Comparison of ENCODE assay signal across 12 cellular contexts in the genomic region with DNA sequence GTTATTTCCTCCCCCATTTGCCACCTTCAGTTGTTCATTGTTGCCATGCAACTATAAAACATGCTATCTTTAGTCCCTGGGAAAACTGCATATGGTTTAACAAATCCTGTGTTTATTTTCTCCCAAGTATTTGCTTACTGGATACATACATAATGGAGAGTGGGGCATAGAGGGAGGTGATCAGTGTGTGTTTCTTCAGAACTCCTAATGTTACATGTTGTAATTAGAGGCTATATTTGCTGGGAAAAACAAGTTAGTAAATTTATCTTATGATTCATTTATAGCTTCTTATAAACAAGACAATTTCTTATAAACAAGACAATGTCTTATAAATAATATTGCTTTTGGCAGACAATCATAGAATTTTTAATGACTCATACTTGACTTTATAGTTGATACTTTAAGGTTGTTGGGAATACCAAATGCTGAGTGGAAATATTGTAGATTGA. TPM values are rescaled to one million over a fixed set of nuclear protein-coding genes. Genes with fewer than 3 reads are reported as not detected.
A peak's percentile ranks its signal among the peaks of the same experiment; 100 is the strongest.
DNase-seq lines count a peak whose midpoint lies in the region; FAIRE-seq and TF ChIP-seq lines count a peak whose summit lies in the region.
"Had no signal": no experiment of that assay in that cellular context is flagged by ENCODE, and none has a peak within 500 bp of the region (broad histone marks: within the 10 kb centered on the region; RNA-seq: fewer than 3 reads in every experiment).

No MANE protein-coding gene starts in this region.

- intact Hi-C loops in endothelial cell of umbilical vein (cut with micrococcal nuclease) = loop anchor here (1.0 kb wide), 3 partner anchors 34 to 63 kb away; a partner anchor contains a TSS

- no peaks in the 10 kb centered on the region for H3K79me2 ChIP-seq in endothelial cell of umbilical vein (ENCODE audit: control insufficient read depth, insufficient read depth, low read length)

- FAIRE-seq in endothelial cell of umbilical vein (lab: Jason Lieb, UNC) = peak; percentile 55

- no peak for TF ChIP-seq POLR2A in endothelial cell of umbilical vein (IDR thresholded peaks at IDR 0.05; ENCODE audit: low read depth, low read length)

- DNase-seq in NCI-H510A treated with DMSO at 0.1 percent for 48 hours (lab: John Stamatoyannopoulos, UW) (peak; percentile 45), NCI-H510A (lab: John Stamatoyannopoulos, UW) (no peak), NCI-H526 (lab: John Stamatoyannopoulos, UW) (peak; percentile 86 to 93), endothelial cell of umbilical vein (ENCODE audit: low read depth, low spot score) (peak; percentile 91), renal cortical epithelial cell (ENCODE audit: low read depth) (peak; percentile 26), A172 (ENCODE audit: low spot score) (no peak), H7 (no peak)
- no peak for DNase-seq in activated effector memory CD4-positive, alpha-beta T cell treated with Interleukin-2 at 50 U/mL for 16 hours
- DNase-seq: Calu3, lower lobe of right lung, MV-4-11, nephron progenitor cell had no signal

- peak overlapping the region; percentile 28 for H3K9ac ChIP-seq in endothelial cell of umbilical vein (replicated peaks; ENCODE audit: extremely low read depth, insufficient read depth, low read length)

- peaks cover 16% of the 10 kb centered on the region for H3K4me1 ChIP-seq in endothelial cell of umbilical vein (ENCODE audit: control insufficient read depth, extremely low read depth, insufficient read depth, low read length)

- peak overlapping the region; percentile 59 for H3K27ac ChIP-seq in endothelial cell of umbilical vein (ENCODE audit: insufficient read depth, low read depth, low read length)
- H3K27ac ChIP-seq: lower lobe of right lung had no signal

- H3K36me3 ChIP-seq in endothelial cell of umbilical vein (ENCODE audit: control insufficient read depth in 2 of 2, extremely low read depth in 1 of 2, insufficient read depth in 2 of 2, low read length in 2 of 2) = no peaks in the 10 kb centered on the region
- H3K36me3 ChIP-seq in H7 (replicated peaks; ENCODE audit: control insufficient read depth, insufficient read depth, low read length) = no peaks in the 10 kb centered on the region
- H3K36me3 ChIP-seq: lower lobe of right lung had no signal

- H3K9me3 ChIP-seq in endothelial cell of umbilical vein (replicated peaks; ENCODE audit: control insufficient read depth, insufficient read depth, low read length) = no peaks in the 10 kb centered on the region
- H3K9me3 ChIP-seq: lower lobe of right lung had no signal

- H3K4me3 ChIP-seq in endothelial cell of umbilical vein (replicated peaks in 1 of 3; ENCODE audit: insufficient read depth in 1 of 3, low read depth in 1 of 3, low read length in 3 of 3) (no peak overlapping the region), H7 (ENCODE audit: insufficient read depth, low read depth, low read length) (no peak overlapping the region)
- H3K4me3 ChIP-seq: lower lobe of right lung had no signal

- no peak for TF ChIP-seq CTCF in endothelial cell of umbilical vein (IDR thresholded peaks at IDR 0.05; ENCODE audit: extremely low read depth in 1 of 2, insufficient read depth in 1 of 2, low read depth in 1 of 2, low read length in 2 of 2)

- no peak overlapping the region for H2AFZ ChIP-seq in endothelial cell of umbilical vein (ENCODE audit: low read depth, low read length)

- POLR2A ChIA-PET in endothelial cell of umbilical vein (lab: Charles Lee) = interaction anchor here (1.5 kb wide), 1 partner anchor 34 kb away, joined by 3 read pairs; a partner anchor contains a TSS

- H4K20me1 ChIP-seq in endothelial cell of umbilical vein (replicated peaks; ENCODE audit: control insufficient read depth, extremely low read depth, insufficient read depth, low read length) = no peaks in the 10 kb centered on the region

- H3K9me1 ChIP-seq in endothelial cell of umbilical vein (replicated peaks; ENCODE audit: control insufficient read depth, extremely low read depth, insufficient read depth, low read length) = no peaks in the 10 kb centered on the region

- TSS peak; percentile 56 for BruUV-seq in endothelial cell of umbilical vein (replicated peaks; lab: Mats Ljungman, UMichigan)

- CTCF ChIA-PET in endothelial cell of umbilical vein (lab: Charles Lee) = interaction anchor here (0.9 to 1.3 kb wide), 5 partner anchors 9 to 76 kb away, joined by 3 to 5 read pairs (median 3); no protein-coding TSS in a partner anchor

- H3K27me3 ChIP-seq in endothelial cell of umbilical vein (ENCODE audit: control insufficient read depth in 2 of 2, insufficient read depth in 2 of 2, low read length in 2 of 2) = no peaks in the 10 kb centered on the region
- H3K27me3 ChIP-seq in H7 (ENCODE audit: control insufficient read depth, insufficient read depth, low read length) = peaks cover 6% of the 10 kb centered on the region

- dilution Hi-C loops in endothelial cell of umbilical vein (cut with MboI; ENCODE audit: extremely low pct_ligation_motif_present, low sequenced_read_pairs) = no loop called here

- peak overlapping the region; percentile 52 for H3K4me2 ChIP-seq in endothelial cell of umbilical vein (ENCODE audit: insufficient read depth, low read length)

TF ChIP-seq in endothelial cell of umbilical vein, 7 proteins besides CTCF, POLR2A, EP300 and RAD21:
- peak; percentile 55 for TF ChIP-seq FOS (IDR thresholded peaks at IDR 0.05; ENCODE audit: borderline replicate concordance, insufficient read depth, low read length)
- no peak for TF ChIP-seq MYC (IDR thresholded peaks at IDR 0.05; ENCODE audit: low read depth, low read length)
- TF ChIP-seq JUN (IDR thresholded peaks at IDR 0.05; ENCODE audit: borderline replicate concordance, insufficient read depth, insufficient read length, low read depth) = peak; percentile 73
- TF ChIP-seq, protein P1, sequence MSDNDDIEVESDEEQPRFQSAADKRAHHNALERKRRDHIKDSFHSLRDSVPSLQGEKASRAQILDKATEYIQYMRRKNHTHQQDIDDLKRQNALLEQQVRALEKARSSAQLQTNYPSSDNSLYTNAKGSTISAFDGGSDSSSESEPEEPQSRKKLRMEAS (IDR thresholded peaks at IDR 0.05; ENCODE audit: insufficient read depth, insufficient read length) = no peak
- no peak for TF ChIP-seq GATA2 (IDR thresholded peaks at IDR 0.05; ENCODE audit: insufficient read depth, insufficient read length, low read depth, low read length)
- no peak for TF ChIP-seq EZH2 (IDR thresholded peaks at IDR 0.05; ENCODE audit: borderline replicate concordance, low read depth, low read length, severe bottlenecking)
- no peak for TF ChIP-seq POLR2AphosphoS5 (IDR thresholded peaks at IDR 0.05; ENCODE audit: insufficient read depth, low read depth, low read length)

RNA-seq across cellular contexts. Expression of a gene that starts 7.3 kb away (rescaled TPM):
- total RNA-seq in endothelial cell of umbilical vein (7.7 and 9.6 TPM in 2 replicates), renal cortical epithelial cell (1.1 and 4.9 TPM in 2 replicates)
- 2.1 and 2.8 TPM in 2 replicates for polyA plus RNA-seq in endothelial cell of umbilical vein
- 2.9 and 3.1 TPM in 2 replicates for polyA plus RNA-seq in endothelial cell of umbilical vein (2011; cell fraction: cytosol; rRNA removed)
- 2.8 and 3.6 TPM in 2 replicates for polyA plus RNA-seq in endothelial cell of umbilical vein (2011; cell fraction: nucleus; rRNA removed)
- 1.4 and 2.8 TPM in 2 replicates for polyA plus RNA-seq in endothelial cell of umbilical vein (2012)
- 4.6 and 5.6 TPM in 2 replicates for polyA minus RNA-seq in endothelial cell of umbilical vein
- not detected for polyA minus RNA-seq in endothelial cell of umbilical vein (2011; cell fraction: cytosol; rRNA and poly(A)+ RNA removed)
- polyA minus RNA-seq in endothelial cell of umbilical vein (2011; cell fraction: nucleus; rRNA and poly(A)+ RNA removed) = 13.6 and 15.2 TPM in 2 replicates
- total RNA-seq in A172 (2014; rRNA removed; shearing (Covaris generic)) = 0.02 and 0.07 TPM in 2 replicates
- total RNA-seq in H7 (2014; rRNA removed; shearing (Covaris generic)) = 0.07 and 0.26 TPM in 2 replicates

RNA-seq across cellular contexts. Expression of a gene that starts 33.8 kb away (rescaled TPM):
- 122 and 136 TPM in 2 replicates for total RNA-seq in endothelial cell of umbilical vein
- 20.1 and 30.4 TPM in 2 replicates for polyA plus RNA-seq in endothelial cell of umbilical vein
- 44.1 and 50.8 TPM in 2 replicates for polyA plus RNA-seq in endothelial cell of umbilical vein (2011; cell fraction: cytosol; rRNA removed)
- 39.8 and 53.7 TPM in 2 replicates for polyA plus RNA-seq in endothelial cell of umbilical vein (2011; cell fraction: nucleus; rRNA removed)
- polyA plus RNA-seq in endothelial cell of umbilical vein (2012) = 145 and 153 TPM in 2 replicates
- polyA minus RNA-seq in endothelial cell of umbilical vein = 71.8 and 78.2 TPM in 2 replicates
- polyA minus RNA-seq in endothelial cell of umbilical vein (2011; cell fraction: cytosol; rRNA and poly(A)+ RNA removed) = 6.7 TPM
- 45.6 and 48.5 TPM in 2 replicates for polyA minus RNA-seq in endothelial cell of umbilical vein (2011; cell fraction: nucleus; rRNA and poly(A)+ RNA removed)
- total RNA-seq in renal cortical epithelial cell = 8.0 and 43.4 TPM in 2 replicates
- 39.7 and 44.5 TPM in 2 replicates for total RNA-seq in A172 (2014; rRNA removed; shearing (Covaris generic))
- 15.1 and 16.6 TPM in 2 replicates for total RNA-seq in H7 (2014; rRNA removed; shearing (Covaris generic))

RNA-seq across cellular contexts. Expression of a gene that starts 59.6 kb away (rescaled TPM):
- total RNA-seq in endothelial cell of umbilical vein (163 and 166 TPM in 2 replicates), renal cortical epithelial cell (106 and 154 TPM in 2 replicates)
- polyA plus RNA-seq in endothelial cell of umbilical vein = 112 and 124 TPM in 2 replicates
- 71.6 and 78.3 TPM in 2 replicates for polyA plus RNA-seq in endothelial cell of umbilical vein (2011; cell fraction: cytosol; rRNA removed)
- 270 and 402 TPM in 2 replicates for polyA plus RNA-seq in endothelial cell of umbilical vein (2011; cell fraction: nucleus; rRNA removed)
- polyA plus RNA-seq in endothelial cell of umbilical vein (2012) = 74.7 and 115 TPM in 2 replicates
- 175 and 196 TPM in 2 replicates for polyA minus RNA-seq in endothelial cell of umbilical vein
- 130 TPM for polyA minus RNA-seq in endothelial cell of umbilical vein (2011; cell fraction: cytosol; rRNA and poly(A)+ RNA removed)
- polyA minus RNA-seq in endothelial cell of umbilical vein (2011; cell fraction: nucleus; rRNA and poly(A)+ RNA removed) = 280 and 344 TPM in 2 replicates
- 75.0 and 75.9 TPM in 2 replicates for total RNA-seq in A172 (2014; rRNA removed; shearing (Covaris generic))
- total RNA-seq in H7 (2014; rRNA removed; shearing (Covaris generic)) = 165 and 230 TPM in 2 replicates

Comparison
In these comparisons a context has a peak if more than half of its experiments do, and no peak if none do; other contexts are left out.
1. DNase-seq: peak in NCI-H510A treated with DMSO at 0.1 percent for 48 hours (single experiment), NCI-H526 (2 of 2), endothelial cell of umbilical vein (single experiment) and renal cortical epithelial cell (single experiment); none in NCI-H510A (single experiment), A172 (single experiment), H7 (single experiment) and activated effector memory CD4-positive, alpha-beta T cell treated with Interleukin-2 at 50 U/mL for 16 hours (single experiment).